ENCODE assay signal across 13 cellular contexts in genomic region chr10:100506596-100507356, GRCh38. TPM values are rescaled to one million over a fixed set of nuclear protein-coding genes. Genes with fewer than 3 reads are reported as not detected.
DNase-seq lines count a peak whose midpoint lies in the region; ATAC-seq and TF ChIP-seq lines count a peak whose summit lies in the region.
"Had no signal": no experiment of that assay in that cellular context is flagged by ENCODE, and none has a peak within 500 bp of the region (broad histone marks: within the 10 kb centered on the region; RNA-seq: fewer than 3 reads in every experiment).

No MANE protein-coding gene starts in this region.

- no peak for ATAC-seq in GM19397 (IDR thresholded peaks at IDR 0.05; ENCODE audit: unreplicated experiment)
- ATAC-seq: lower lobe of right lung had no signal

- peaks cover 57% of the 10 kb centered on the region for H3K36me3 Mint-ChIP-seq in T-helper 2 cell treated with Interferon-gamma antibody and Interleukin-4, amounts not matched to agents 5 μg/mL and 100 μg/mL, for 36 hours (ENCODE audit: low read depth)

- H3K9me3 ChIP-seq in Peyer's patch: no peaks in the 10 kb centered on the region
- H3K9me3 ChIP-seq: lower lobe of right lung had no signal

- DNase-seq in AG09309 (ENCODE audit: low read depth) (peak; percentile 37), GM04503 (ENCODE audit: low read depth) (peak; percentile 61), fibroblast of villous mesenchyme (ENCODE audit: low read depth) (peak; percentile 44), Peyer's patch (no peak), COR-L47 (lab: John Stamatoyannopoulos, UW) (no peak)
- peak; percentile 52 for DNase-seq in T-helper 2 cell treated with Interferon-gamma antibody and Interleukin-4, amounts not matched to agents 5 μg/mL and 100 μg/mL, for 36 hours (ENCODE audit: low spot score)
- no peak for DNase-seq in activated CD4-positive, CD25-positive, alpha-beta regulatory T cell (lab: John Stamatoyannopoulos, UW)
- DNase-seq: activated effector memory CD4-positive, alpha-beta T cell treated with Interleukin-2 at 50 U/mL for 16 hours; lower lobe of right lung; NCI-H1930 had no signal

- peaks cover 0 to 3% (median 0%) of the 10 kb centered on the region in 3 donors for H3K36me3 ChIP-seq in Peyer's patch

- H3K27ac ChIP-seq in Peyer's patch: no peak overlapping the region
- H3K27ac ChIP-seq: lower lobe of right lung had no signal

- no peak for TF ChIP-seq POLR2A in Peyer's patch (IDR thresholded peaks at IDR 0.05)

- no peak for TF ChIP-seq CTCF in AG09309 (IDR thresholded peaks at IDR 0.05; ENCODE audit: control insufficient read depth, insufficient read depth, low read depth, low read length, missing control alignments)
- TF ChIP-seq CTCF in fibroblast of villous mesenchyme (IDR thresholded peaks at IDR 0.05; ENCODE audit: insufficient read depth, low read depth, low read length): no peak
- no peak for TF ChIP-seq CTCF in Peyer's patch (IDR thresholded peaks at IDR 0.05)

- no peaks in the 10 kb centered on the region for H3K27me3 ChIP-seq in Peyer's patch

- H3K27ac Mint-ChIP-seq in T-helper 2 cell treated with Interferon-gamma antibody and Interleukin-4, amounts not matched to agents 5 μg/mL and 100 μg/mL, for 36 hours: peak overlapping the region; percentile 93
- H3K27ac Mint-ChIP-seq: dendritic cell treated with granulocyte-macrophage colony-stimulating factor and Interleukin-4, amounts not matched to agents 40 ng/mL and 50 ng/mL, for 4 days had no signal

- H3K4me1 Mint-ChIP-seq in T-helper 2 cell treated with Interferon-gamma antibody and Interleukin-4, amounts not matched to agents 5 μg/mL and 100 μg/mL, for 36 hours (ENCODE audit: low read depth): peaks cover 79% of the 10 kb centered on the region

- H3K4me3 Mint-ChIP-seq in T-helper 2 cell treated with Interferon-gamma antibody and Interleukin-4, amounts not matched to agents 5 μg/mL and 100 μg/mL, for 36 hours: peak overlapping the region; percentile 85
- H3K4me3 Mint-ChIP-seq: dendritic cell treated with granulocyte-macrophage colony-stimulating factor and Interleukin-4, amounts not matched to agents 40 ng/mL and 50 ng/mL, for 4 days had no signal

- H3K4me3 ChIP-seq in AG09309 (ENCODE audit: control insufficient read depth, low read depth, low read length) (no peak overlapping the region), fibroblast of villous mesenchyme (ENCODE audit: low read depth, low read length) (no peak overlapping the region), Peyer's patch (no peak overlapping the region)
- H3K4me3 ChIP-seq: lower lobe of right lung had no signal

- H3K4me1 ChIP-seq in Peyer's patch: peaks cover 0 to 4% (median 0%) of the 10 kb centered on the region in 4 donors

- H3K9me3 Mint-ChIP-seq in T-helper 2 cell treated with Interferon-gamma antibody and Interleukin-4, amounts not matched to agents 5 μg/mL and 100 μg/mL, for 36 hours: no peaks in the 10 kb centered on the region
- H3K9me3 Mint-ChIP-seq: dendritic cell treated with granulocyte-macrophage colony-stimulating factor and Interleukin-4, amounts not matched to agents 40 ng/mL and 50 ng/mL, for 4 days had no signal

- no peaks in the 10 kb centered on the region for H3K27me3 Mint-ChIP-seq in T-helper 2 cell treated with Interferon-gamma antibody and Interleukin-4, amounts not matched to agents 5 μg/mL and 100 μg/mL, for 36 hours (ENCODE audit: low read depth)
- H3K27me3 Mint-ChIP-seq: dendritic cell treated with granulocyte-macrophage colony-stimulating factor and Interleukin-4, amounts not matched to agents 40 ng/mL and 50 ng/mL, for 4 days had no signal

RNA-seq across cellular contexts. Expression of gene SEC31B, which starts 12.9 kb away (rescaled TPM):
- total RNA-seq in fibroblast of villous mesenchyme: 2.6 and 3.9 TPM in 2 replicates
- 10 to 100 TPM in 3 of 4 donors, 1 to 10 TPM in 1; 8.8 to 24.9 (median 23.5) TPM for total RNA-seq in Peyer's patch

RNA-seq across cellular contexts. Expression of gene NDUFB8, which starts 22.9 kb away (rescaled TPM):
- total RNA-seq in fibroblast of villous mesenchyme (109 and 162 TPM in 2 replicates), Peyer's patch (100 to 1,000 TPM; 122 to 229 (median 167) TPM)

RNA-seq across cellular contexts. Expression of gene HIF1AN, which starts 29.0 kb away (rescaled TPM):
- total RNA-seq in fibroblast of villous mesenchyme (13.9 and 14.2 TPM in 2 replicates), Peyer's patch (10 to 100 TPM; 17.7 to 25.7 (median 21.8) TPM)

RNA-seq across cellular contexts. Expression of gene WNT8B, which starts 44.0 kb away (rescaled TPM):
- total RNA-seq in fibroblast of villous mesenchyme (not detected in 2 replicates), Peyer's patch (not detected)
- total RNA-seq: pulmonary artery endothelial cell had no signal

Comparison
In these comparisons a context has a peak if more than half of its experiments do, and no peak if none do; other contexts are left out.
1. DNase-seq: peak in AG09309 (single experiment), GM04503 (single experiment), T-helper 2 cell treated with Interferon-gamma antibody and Interleukin-4, amounts not matched to agents 5 μg/mL and 100 μg/mL, for 36 hours (single experiment) and fibroblast of villous mesenchyme (single experiment); none in Peyer's patch (0 of 3), COR-L47 (single experiment) and activated CD4-positive, CD25-positive, alpha-beta regulatory T cell (0 of 4).